In genomic region chr20:16775961-16776360, GRCh38 we compare ENCODE assay signal across 2 cellular contexts.
TF ChIP-seq lines count a peak whose summit lies in the region.

No MANE protein-coding gene starts in this region.

TF ChIP-seq in HepG2, 621 proteins besides CTCF, POLR2A, EP300 and RAD21 (continued from another document):
- no peak for TF ChIP-seq ZNF639 (CRISPR knock-in tag; conservative IDR thresholded peaks at IDR 0.05)

TF ChIP-seq in HEK293, 187 proteins besides CTCF, POLR2A, EP300 and RAD21 (continued from another document):
- TF ChIP-seq ZNF449 (tag by site-specific recombination; IDR thresholded peaks at IDR 0.05) (no peak), ZBTB8A (tag by site-specific recombination; IDR thresholded peaks at IDR 0.05) (no peak), ZNF140 (tag by site-specific recombination; IDR thresholded peaks at IDR 0.05) (no peak), ZNF548 (tag by site-specific recombination; IDR thresholded peaks at IDR 0.05) (no peak), ZFP41 (tag by site-specific recombination; IDR thresholded peaks at IDR 0.05; ENCODE audit: borderline replicate concordance) (no peak), ZNF24 (tag by site-specific recombination; IDR thresholded peaks at IDR 0.05) (no peak), ATF2 (tag by site-specific recombination; IDR thresholded peaks at IDR 0.05; ENCODE audit: low read depth) (0 out of 2 replicates have a peak, but pooled peaks have one; percentile 18)
